ENCODE assay signal across 1 cellular context in genomic region chr10:128642502-128642901, GRCh38.
TF ChIP-seq lines count a peak whose summit lies in the region.

No MANE protein-coding gene starts in this region.

TF ChIP-seq in K562, 482 proteins besides CTCF, POLR2A, EP300 and RAD21 (continued from another document):
- TF ChIP-seq NR2C1 (IDR thresholded peaks at IDR 0.05) = no peak
- TF ChIP-seq NR2C1 (tag; IDR thresholded peaks at IDR 0.05) = peak; percentile 26; the same call in 1 of the 2 replicates
- TF ChIP-seq POLR2H (tag; IDR thresholded peaks at IDR 0.05; ENCODE audit: low read depth) = peak; percentile 39; the same call in 1 of the 2 replicates
- no peak for TF ChIP-seq NR2C2 (CRISPR knock-in tag; IDR thresholded peaks at IDR 0.05)
- TF ChIP-seq NR2C2 (tag; IDR thresholded peaks at IDR 0.05) = peak; percentile 34; the same call in 1 of the 2 replicates
- peak in 1 of 2 experiments; percentile 95; a peak in 2 of 4 replicates for TF ChIP-seq SRF (CRISPR knock-in tag; IDR thresholded peaks at IDR 0.05)
- peak; percentile 82 for TF ChIP-seq ATF3 (IDR thresholded peaks at IDR 0.05)
- TF ChIP-seq ATF3 (CRISPR knock-in tag; conservative IDR thresholded peaks at IDR 0.05) = no peak
- TF ChIP-seq HLTF (IDR thresholded peaks at IDR 0.05) = no peak
- peak in 1 of 2 experiments; percentile 43; a peak in 1 of 4 replicates for TF ChIP-seq TRIM24 (IDR thresholded peaks at IDR 0.05)
- TF ChIP-seq FOSL1 (tag; conservative IDR thresholded peaks at IDR 0.05) = peak; percentile 47; the same call in 1 of the 2 replicates
- TF ChIP-seq ZNF589 (CRISPR knock-in tag; IDR thresholded peaks at IDR 0.05; ENCODE audit: low read depth) = 0 out of 2 replicates have a peak, but pooled peaks have one; percentile 26
TF ChIP-seq in K562: peak in this region for 12.
